ENCODE assay signal across 25 cellular contexts in genomic region chrX:39749135-39749534, GRCh38.
"Had no signal": no experiment of that assay in that cellular context is flagged by ENCODE, and none has a peak within 500 bp of the region (broad histone marks: within the 10 kb centered on the region; RNA-seq: fewer than 3 reads in every experiment).

No MANE protein-coding gene starts in this region.

- H3K27ac ChIP-seq: esophagus muscularis mucosa, SJCRH30, VCaP had no signal

- H3K9me3 ChIP-seq: mucosa of descending colon, SJCRH30 had no signal

- H3K4me3 ChIP-seq: esophagus muscularis mucosa, mucosa of descending colon, SJCRH30 had no signal

- DNase-seq: activated CD4-positive, alpha-beta T cell treated with anti-CD3 and anti-CD28 coated beads, Interleukin-2, amount 50 U/mL, for 1 hour; activated CD4-positive, CD25-positive, alpha-beta regulatory T cell treated with anti-CD3 and anti-CD28 coated beads, Interleukin-2, amount 50 U/mL, for 72 hours; activated CD8-positive, alpha-beta memory T cell treated with anti-CD3 and anti-CD28 coated beads for 24 hours; activated CD8-positive, alpha-beta memory T cell treated with anti-CD3 and anti-CD28 coated beads, Interleukin-2, amount 50 U/mL, for 48 hours; activated effector memory CD4-positive, alpha-beta T cell treated with Interleukin-2 at 50 U/mL for 16 hours; activated naive CD4-positive, alpha-beta T cell treated with anti-CD3 and anti-CD28 coated beads, Interleukin-2, amount 10 ng/mL, durations not matched to agents 7 days and 5 days; activated naive CD8-positive, alpha-beta T cell treated with anti-CD3 and anti-CD28 coated beads, Interleukin-2, amount 50 U/mL, for 24 hours; activated T-cell treated with anti-CD3 and anti-CD28 coated beads, Interleukin-2, amount 50 U/mL, for 48 hours; anterior cingulate cortex; cortex of kidney; effector CD4-positive, alpha-beta T cell; foreskin fibroblast; hypothalamus; islet precursor cell; mucosa of descending colon; naive B cell; SJCRH30; stimulated activated CD4-positive, alpha-beta T cell treated with anti-CD3 and anti-CD28 coated beads, Interleukin-12 subunit alpha, Interleukin-12 subunit beta, amount 100 ng/mL, for 4 hours; stimulated activated CD4-positive, alpha-beta T cell treated with anti-CD3 and anti-CD28 coated beads, Interleukin-1b, Interleukin-23, amount 100 ng/mL, for 48 hours; stimulated activated CD8-positive, alpha-beta memory T cell treated with anti-CD3 and anti-CD28 coated beads, Interleukin-4, amount 100 ng/mL, for 48 hours; stimulated activated naive CD4-positive, alpha-beta T cell; substantia nigra; T1000 had no signal

- H3K27me3 ChIP-seq: esophagus muscularis mucosa, SJCRH30 had no signal

- ATAC-seq: activated naive CD8-positive, alpha-beta T cell treated with anti-CD3 and anti-CD28 coated beads, Interleukin-2, amount 50 U/mL, for 24 hours; mucosa of descending colon had no signal

- H3K36me3 ChIP-seq: esophagus muscularis mucosa, SJCRH30 had no signal
